In the genomic region with DNA sequence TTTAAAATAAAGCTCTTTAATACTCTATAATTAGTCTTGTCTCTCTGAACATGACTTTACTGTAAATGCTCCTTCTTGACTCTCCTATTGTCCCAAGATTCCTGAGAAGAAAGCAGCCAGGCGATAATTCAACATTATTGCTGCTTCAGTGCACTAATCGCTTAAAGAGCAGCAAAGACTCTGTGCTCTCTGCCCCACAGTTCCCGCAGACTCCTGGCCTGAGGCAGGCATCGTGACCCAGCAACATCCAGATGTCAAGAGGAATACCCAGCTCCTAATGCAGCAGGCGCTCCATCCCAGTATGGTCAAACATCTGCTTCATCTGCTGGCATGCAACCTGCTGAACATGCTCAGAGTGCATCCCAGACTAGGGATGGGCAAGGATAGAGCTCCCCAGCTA, we compare ENCODE assay signal across 27 cellular contexts.
DNase-seq lines count a peak whose midpoint lies in the region; ATAC-seq and TF ChIP-seq lines count a peak whose summit lies in the region.
"Had no signal": no experiment of that assay in that cellular context is flagged by ENCODE, and none has a peak within 500 bp of the region (broad histone marks: within the 10 kb centered on the region; RNA-seq: fewer than 3 reads in every experiment).

No MANE protein-coding gene starts in this region.

- no peaks in the 10 kb centered on the region for H3K36me3 Mint-ChIP-seq in brain
- no peaks in the 10 kb centered on the region for H3K36me3 Mint-ChIP-seq in activated CD4-positive, alpha-beta T cell treated with anti-CD3 and anti-CD28 coated beads, Interleukin-2, amount 10 ng/mL, durations not matched to agents 24 days and 14 days (ENCODE audit: low read depth)
- H3K36me3 Mint-ChIP-seq: activated naive CD8-positive, alpha-beta T cell; mesothelial cell of epicardium; naive thymus-derived CD4-positive, alpha-beta T cell; stimulated activated naive B cell treated with anti-CD40 and anti-IgM and Interleukin-4, amounts not matched to agents 10 μg/mL and 1 μg/mL and 100 μg/mL, for 72 hours had no signal

- TF ChIP-seq RAD21 in neural cell (conservative IDR thresholded peaks at IDR 0.05): no peak

- H3K36me3 ChIP-seq in neural cell (ENCODE audit: insufficient read depth, low read length): no peaks in the 10 kb centered on the region
- H3K36me3 ChIP-seq: gastrocnemius medialis, Peyer's patch, sigmoid colon, upper lobe of left lung had no signal

- peak overlapping the region in 4 of 5 experiments; percentile 3 to 87 (median 70) for H3K27ac Mint-ChIP-seq in brain
- no peak overlapping the region for H3K27ac Mint-ChIP-seq in activated CD4-positive, alpha-beta T cell treated with anti-CD3 and anti-CD28 coated beads, Interleukin-2, amount 10 ng/mL, durations not matched to agents 24 days and 14 days
- H3K27ac Mint-ChIP-seq: activated CD8-positive, alpha-beta T cell treated with anti-CD3 and anti-CD28 coated beads for 36 hours; activated naive CD8-positive, alpha-beta T cell; activated T-helper 17 cell treated with anti-CD3 and anti-CD28 coated beads, Interleukin-2, amount 50 U/mL, for 72 hours; mesothelial cell of epicardium; naive thymus-derived CD4-positive, alpha-beta T cell; stimulated activated naive B cell treated with anti-CD40 and anti-IgM and Interleukin-4, amounts not matched to agents 10 μg/mL and 1 μg/mL and 100 μg/mL, for 72 hours had no signal

- peaks cover 5% of the 10 kb centered on the region for H3F3A ChIP-seq in neural cell (ENCODE audit: insufficient read depth, low read length, poor library complexity, severe bottlenecking)

- intact Hi-C loops in activated CD4-positive, alpha-beta T cell treated with anti-CD3 and anti-CD28 coated beads, Interleukin-2, amount 10 ng/mL, durations not matched to agents 24 days and 14 days (cut with micrococcal nuclease): no loop called here

- peak; percentile 12 for DNase-seq in ELF-1 (ENCODE audit: low read depth, low spot score)
- DNase-seq in NCI-H2227 treated with DMSO at 0.1 percent for 48 hours (lab: John Stamatoyannopoulos, UW): peak; percentile 77
- no peak for DNase-seq in HK-2 (ENCODE audit: unreplicated experiment)
- no peak for DNase-seq in activated CD4-positive, alpha-beta T cell treated with anti-CD3 and anti-CD28 coated beads, Interleukin-2, amount 10 ng/mL, durations not matched to agents 24 days and 14 days
- DNase-seq: activated CD4-positive, CD25-positive, alpha-beta regulatory T cell treated with anti-CD3 and anti-CD28 coated beads, Interleukin-2, amount 50 U/mL, for 72 hours; activated CD8-positive, alpha-beta T cell treated with anti-CD3 and anti-CD28 coated beads for 36 hours; anterior cingulate cortex; Caco-2; central memory CD4-positive, alpha-beta T cell; DND-41; gastrocnemius medialis; naive thymus-derived CD4-positive, alpha-beta T cell; NCI-H510A; Peyer's patch; sigmoid colon; stimulated activated naive B cell treated with anti-CD40 and anti-IgM and Interleukin-4, amounts not matched to agents 10 μg/mL and 1 μg/mL and 100 μg/mL, for 72 hours; T-helper 1 cell; upper lobe of left lung had no signal

- TF ChIP-seq POLR2A in GM18505 (IDR thresholded peaks at IDR 0.05; ENCODE audit: borderline replicate concordance, extremely low read depth, insufficient read depth, insufficient read length): no peak

- TF ChIP-seq EP300 in neural cell (conservative IDR thresholded peaks at IDR 0.05; ENCODE audit: poor library complexity, severe bottlenecking): no peak

- no peak overlapping the region for H3K27ac ChIP-seq in neural cell (ENCODE audit: low read length)
- H3K27ac ChIP-seq: C4-2B, gastrocnemius medialis, Peyer's patch, sigmoid colon, upper lobe of left lung had no signal

- H3K9me2 ChIP-seq in neural cell (ENCODE audit: insufficient read depth, low read length): no peaks in the 10 kb centered on the region

- H3K4me2 ChIP-seq in neural cell (ENCODE audit: low read length): peak overlapping the region; percentile 0

- ATAC-seq in GM18505 (IDR thresholded peaks at IDR 0.05; ENCODE audit: unreplicated experiment): no peak
- ATAC-seq: activated CD8-positive, alpha-beta T cell treated with anti-CD3 and anti-CD28 coated beads for 36 hours; activated T-helper 17 cell treated with anti-CD3 and anti-CD28 coated beads, Interleukin-2, amount 50 U/mL, for 72 hours; gastrocnemius medialis; HCT116; K562; naive thymus-derived CD4-positive, alpha-beta T cell; stimulated activated naive B cell treated with anti-CD40 and anti-IgM and Interleukin-4, amounts not matched to agents 10 μg/mL and 1 μg/mL and 100 μg/mL, for 72 hours had no signal

- no peaks in the 10 kb centered on the region for H3K9me3 ChIP-seq in neural cell (ENCODE audit: low read length)
- H3K9me3 ChIP-seq: Caco-2, gastrocnemius medialis, Peyer's patch, sigmoid colon, upper lobe of left lung had no signal

- no peaks in the 10 kb centered on the region for H3K27me3 Mint-ChIP-seq in brain
- H3K27me3 Mint-ChIP-seq in activated CD4-positive, alpha-beta T cell treated with anti-CD3 and anti-CD28 coated beads, Interleukin-2, amount 10 ng/mL, durations not matched to agents 24 days and 14 days: no peaks in the 10 kb centered on the region
- H3K27me3 Mint-ChIP-seq: activated CD8-positive, alpha-beta T cell treated with anti-CD3 and anti-CD28 coated beads for 36 hours; activated naive CD8-positive, alpha-beta T cell; activated T-helper 17 cell treated with anti-CD3 and anti-CD28 coated beads, Interleukin-2, amount 50 U/mL, for 72 hours; naive thymus-derived CD4-positive, alpha-beta T cell; stimulated activated naive B cell treated with anti-CD40 and anti-IgM and Interleukin-4, amounts not matched to agents 10 μg/mL and 1 μg/mL and 100 μg/mL, for 72 hours had no signal

- H2AFZ ChIP-seq in neural cell (ENCODE audit: low read depth, low read length): no peak overlapping the region

- peak overlapping the region; percentile 41 for H3K4me3 ChIP-seq in neural cell (ENCODE audit: low read length)
- H3K4me3 ChIP-seq: gastrocnemius medialis, K562, Peyer's patch, sigmoid colon, upper lobe of left lung had no signal

- no peaks in the 10 kb centered on the region for H3K79me2 ChIP-seq in neural cell (replicated peaks; ENCODE audit: insufficient read depth, low read length)

- H3K27me3 ChIP-seq in neural cell (ENCODE audit: insufficient read depth, low read depth, low read length): no peaks in the 10 kb centered on the region
- H3K27me3 ChIP-seq: gastrocnemius medialis, Peyer's patch, sigmoid colon, upper lobe of left lung had no signal

- H3K4me3 Mint-ChIP-seq in brain: peak overlapping the region; percentile 14 to 49 (median 18)
- H3K4me3 Mint-ChIP-seq in activated CD4-positive, alpha-beta T cell treated with anti-CD3 and anti-CD28 coated beads, Interleukin-2, amount 10 ng/mL, durations not matched to agents 24 days and 14 days: no peak overlapping the region
- H3K4me3 Mint-ChIP-seq: activated CD8-positive, alpha-beta T cell treated with anti-CD3 and anti-CD28 coated beads for 36 hours; activated naive CD8-positive, alpha-beta T cell; activated T-helper 17 cell treated with anti-CD3 and anti-CD28 coated beads, Interleukin-2, amount 50 U/mL, for 72 hours; mesothelial cell of epicardium; naive thymus-derived CD4-positive, alpha-beta T cell; stimulated activated naive B cell treated with anti-CD40 and anti-IgM and Interleukin-4, amounts not matched to agents 10 μg/mL and 1 μg/mL and 100 μg/mL, for 72 hours had no signal

- H3K9me3 Mint-ChIP-seq in brain: no peaks in the 10 kb centered on the region
- H3K9me3 Mint-ChIP-seq in activated CD4-positive, alpha-beta T cell treated with anti-CD3 and anti-CD28 coated beads, Interleukin-2, amount 10 ng/mL, durations not matched to agents 24 days and 14 days: no peaks in the 10 kb centered on the region
- H3K9me3 Mint-ChIP-seq: activated CD8-positive, alpha-beta T cell treated with anti-CD3 and anti-CD28 coated beads for 36 hours; activated T-helper 17 cell treated with anti-CD3 and anti-CD28 coated beads, Interleukin-2, amount 50 U/mL, for 72 hours; mesothelial cell of epicardium; stimulated activated naive B cell treated with anti-CD40 and anti-IgM and Interleukin-4, amounts not matched to agents 10 μg/mL and 1 μg/mL and 100 μg/mL, for 72 hours had no signal

- H3K4me1 Mint-ChIP-seq in brain: peaks cover 70% of the 10 kb centered on the region
- H3K4me1 Mint-ChIP-seq in activated CD4-positive, alpha-beta T cell treated with anti-CD3 and anti-CD28 coated beads, Interleukin-2, amount 10 ng/mL, durations not matched to agents 24 days and 14 days: no peaks in the 10 kb centered on the region
- H3K4me1 Mint-ChIP-seq: activated T-helper 17 cell treated with anti-CD3 and anti-CD28 coated beads, Interleukin-2, amount 50 U/mL, for 72 hours; naive thymus-derived CD4-positive, alpha-beta T cell; stimulated activated naive B cell treated with anti-CD40 and anti-IgM and Interleukin-4, amounts not matched to agents 10 μg/mL and 1 μg/mL and 100 μg/mL, for 72 hours had no signal

- no peak for TF ChIP-seq CTCF in brain (conservative IDR thresholded peaks at IDR 0.05)
- no peak for TF ChIP-seq CTCF in neural cell (IDR thresholded peaks at IDR 0.05; ENCODE audit: poor library complexity, severe bottlenecking)

- no peak overlapping the region for H3K9ac ChIP-seq in neural cell (ENCODE audit: low read length)

- no peaks in the 10 kb centered on the region for H4K20me1 ChIP-seq in neural cell (ENCODE audit: insufficient read depth)

TF ChIP-seq in neural cell, 6 proteins besides CTCF, POLR2A, EP300 and RAD21 (continues in another document):
- TF ChIP-seq SMC3 (conservative IDR thresholded peaks at IDR 0.05; ENCODE audit: poor library complexity) (no peak), POLR2AphosphoS5 (IDR thresholded peaks at IDR 0.05) (no peak), MXI1 (conservative IDR thresholded peaks at IDR 0.05; ENCODE audit: poor library complexity, severe bottlenecking) (no peak)

Comparison
In these comparisons a context has a peak if more than half of its experiments do, and no peak if none do; other contexts are left out.
1. DNase-seq: peak in ELF-1 (single experiment) and NCI-H2227 treated with DMSO at 0.1 percent for 48 hours (single experiment); none in HK-2 (single experiment) and activated CD4-positive, alpha-beta T cell treated with anti-CD3 and anti-CD28 coated beads, Interleukin-2, amount 10 ng/mL, durations not matched to agents 24 days and 14 days (single experiment).